In the genomic region with DNA sequence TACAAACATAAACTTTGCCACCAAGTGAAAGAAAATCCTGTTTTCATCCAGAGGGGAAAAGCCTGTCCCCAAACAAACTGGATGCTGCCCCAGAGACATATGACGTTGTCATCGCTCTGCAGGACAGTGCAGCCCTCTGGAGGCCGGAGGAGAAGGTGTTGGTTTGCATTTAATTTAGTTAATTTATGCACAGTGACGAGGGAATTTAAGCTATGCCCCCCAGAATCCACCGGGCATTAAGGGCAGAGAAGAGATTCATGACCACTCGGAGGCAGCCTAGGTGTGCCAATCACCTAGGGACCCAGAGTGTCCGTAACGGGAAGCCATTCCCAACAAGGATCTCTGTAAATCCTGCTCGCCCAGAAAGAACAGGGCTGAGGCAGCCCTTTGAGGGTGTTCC, we compare ENCODE assay signal across 9 cellular contexts. TPM values are rescaled to one million over a fixed set of nuclear protein-coding genes. Genes with fewer than 3 reads are reported as not detected.
DNase-seq lines count a peak whose midpoint lies in the region; ATAC-seq and TF ChIP-seq lines count a peak whose summit lies in the region.
"Had no signal": no experiment of that assay in that cellular context is flagged by ENCODE, and none has a peak within 500 bp of the region (broad histone marks: within the 10 kb centered on the region; RNA-seq: fewer than 3 reads in every experiment).

No MANE protein-coding gene starts in this region.

- CTCF ChIA-PET in Calu3 (lab: Charles Lee) = no interaction called here

- H3K27me3 Mint-ChIP-seq in nephron (ENCODE audit: low read depth) (no peaks in the 10 kb centered on the region), immature natural killer cell (ENCODE audit: low read depth in 3 of 3) (no peaks in the 10 kb centered on the region), Calu3 (ENCODE audit: unreplicated experiment) (no peaks in the 10 kb centered on the region)

- peaks cover 16% of the 10 kb centered on the region for H3K36me3 Mint-ChIP-seq in nephron (ENCODE audit: low read depth)
- H3K36me3 Mint-ChIP-seq in immature natural killer cell = peaks cover 0 to 3% (median 0%) of the 10 kb centered on the region in 3 donors
- H3K36me3 Mint-ChIP-seq in Calu3 (ENCODE audit: insufficient read depth, unreplicated experiment) = no peaks in the 10 kb centered on the region

- H3K9me3 Mint-ChIP-seq in nephron (no peaks in the 10 kb centered on the region), immature natural killer cell (no peaks in the 10 kb centered on the region), Calu3 (ENCODE audit: low read depth, unreplicated experiment) (no peaks in the 10 kb centered on the region)

- peak overlapping the region; percentile 27 to 83 (median 77) for H3K27ac Mint-ChIP-seq in nephron
- H3K27ac Mint-ChIP-seq in immature natural killer cell = no peak overlapping the region
- no peak overlapping the region for H3K27ac Mint-ChIP-seq in Calu3 (ENCODE audit: unreplicated experiment)

- no peaks in the 10 kb centered on the region; the same call in 1 of the 2 replicates for H3K36me3 ChIP-seq in MG63
- H3K36me3 ChIP-seq: SJSA1 had no signal

- H3K9me3 ChIP-seq in MG63 = no peaks in the 10 kb centered on the region
- H3K9me3 ChIP-seq: SJSA1 had no signal

- H3K27me3 ChIP-seq in MG63 = no peaks in the 10 kb centered on the region
- H3K27me3 ChIP-seq: SJSA1 had no signal

- H3K4me1 Mint-ChIP-seq in nephron = peaks cover 42% of the 10 kb centered on the region
- peaks cover 21 to 30% of the 10 kb centered on the region in 2 donors for H3K4me1 Mint-ChIP-seq in immature natural killer cell
- no peaks in the 10 kb centered on the region for H3K4me1 Mint-ChIP-seq in Calu3 (ENCODE audit: low read depth, unreplicated experiment)

- H3K4me3 ChIP-seq in epithelial cell of esophagus (ENCODE audit: low read length) (no peak overlapping the region), MG63 (no peak overlapping the region)
- H3K4me3 ChIP-seq: SJSA1 had no signal

- H3K4me3 Mint-ChIP-seq in nephron (peak overlapping the region in 1 of 3 experiments; percentile 32), immature natural killer cell (no peak overlapping the region), Calu3 (ENCODE audit: low read depth, unreplicated experiment) (no peak overlapping the region)

- BruUV-seq in Calu3 (replicated peaks; lab: Mats Ljungman, UMichigan) = no TSS peak

- peak; percentile 46 for ATAC-seq in GM18499 (IDR thresholded peaks at IDR 0.05; ENCODE audit: insufficient read depth, unreplicated experiment)
- no peak for ATAC-seq in HG03354 (IDR thresholded peaks at IDR 0.05; ENCODE audit: poor library complexity, severe bottlenecking, unreplicated experiment)

- DNase-seq in NCI-H460 (ENCODE audit: extremely low read depth, low read depth) (peak; percentile 26), epithelial cell of esophagus (ENCODE audit: low read depth) (peak; percentile 45), MG63 (no peak), immature natural killer cell (no peak), Calu3 (no peak)

- intact Hi-C loops in Calu3 (cut with micrococcal nuclease; ENCODE audit: unreplicated experiment) = no loop called here

- TF ChIP-seq CTCF in epithelial cell of esophagus (IDR thresholded peaks at IDR 0.05; ENCODE audit: insufficient read depth, low read depth, low read length, missing control alignments) = peak; percentile 64
- TF ChIP-seq CTCF in nephron (IDR thresholded peaks at IDR 0.05; ENCODE audit: unreplicated experiment in 3 of 3) = peak in 2 of 3 experiments; percentile 24 to 26
- TF ChIP-seq CTCF in Calu3 (IDR thresholded peaks at IDR 0.05; ENCODE audit: unreplicated experiment) = no peak

RNA-seq across cellular contexts. Expression of a gene that starts 45.1 kb away (rescaled TPM):
- 1.6 and 2.8 TPM in 2 replicates for total RNA-seq in NCI-H460 (2014; rRNA removed; shearing (Covaris generic))
- polyA plus RNA-seq in NCI-H460 (2014; cell fraction: nucleus; rRNA removed) = 3.0 and 3.8 TPM in 2 replicates
- total RNA-seq in MG63 (2014; rRNA removed; shearing (Covaris generic); ENCODE audit: low replicate concordance) = 3.2 and 9.0 TPM in 2 replicates
- polyA plus RNA-seq in immature natural killer cell = under 1 TPM in 2 of 3 donors, not detected in 1; 0.19 to 0.77 TPM
- 8.5 and 9.1 TPM in 2 replicates for total RNA-seq in Calu3 (2022)

Comparison
In these comparisons a context has a peak if more than half of its experiments do, and no peak if none do; other contexts are left out.
1. DNase-seq: peak in NCI-H460 (single experiment) and epithelial cell of esophagus (single experiment); none in MG63 (single experiment), immature natural killer cell (0 of 3) and Calu3 (single experiment).
2. H3K27ac Mint-ChIP-seq: peak in nephron (3 of 3); none in immature natural killer cell (0 of 6) and Calu3 (single experiment).